18 cellular contexts compared by ENCODE assay signal in genomic region chr12:63006536-63006935, GRCh38.
A peak's percentile ranks its signal among the peaks of the same experiment; 100 is the strongest.
DNase-seq lines count a peak whose midpoint lies in the region; ATAC-seq, FAIRE-seq and TF ChIP-seq lines count a peak whose summit lies in the region.
"Had no signal": no experiment of that assay in that cellular context is flagged by ENCODE, and none has a peak within 500 bp of the region (broad histone marks: within the 10 kb centered on the region; RNA-seq: fewer than 3 reads in every experiment).

No MANE protein-coding gene starts in this region.

- WGBS in HepG2 (ENCODE audit: low lambda C conversion rate), result 22% methylated on average over 4 of the region's 4 CpGs
- WGBS in right lobe of liver (ENCODE audit: insufficient coverage, low coverage, low lambda C conversion rate, missing lambda C conversion rate), result 49% methylated on average over 4 of the region's 4 CpGs
- WGBS in H1 (ENCODE audit: extremely low coverage in 1 of 2, insufficient coverage in 1 of 2, insufficient read length in 1 of 2, insufficient replicate concordance in 2 of 2, low coverage in 1 of 2, low lambda C conversion rate in 2 of 2, missing lambda C conversion rate in 1 of 2), 2 experiments, result 91% methylated on average over 4 of the region's 4 CpGs; no CpG with 5 or more reads in 1 of the 2 experiments

- no peak overlapping the region for H2BK120ac ChIP-seq in H1 (replicated peaks; ENCODE audit: low read depth, low read length)

- H3K4me2 ChIP-seq in HepG2 (ENCODE audit: low read depth, low read length) (no peak overlapping the region), H1 (ENCODE audit: insufficient read depth in 1 of 2, low read depth in 2 of 2, low read length in 2 of 2) (no peak overlapping the region)
- H3K4me2 ChIP-seq: BLaER1 treated with 17β-estradiol and CSF1 and Interleukin-3, amounts not matched to agents 10 nM and 100 nM had no signal

- no TSS peak for BruUV-seq in HepG2 (replicated peaks; lab: Mats Ljungman, UMichigan)

- H3K4me3 Mint-ChIP-seq in mesothelial cell of epicardium, result no peak overlapping the region
- H3K4me3 Mint-ChIP-seq: B cell; CD8-positive, alpha-beta T cell had no signal

- no peak overlapping the region for H4K91ac ChIP-seq in H1 (replicated peaks; ENCODE audit: insufficient read length, low read length)

- H3K9me3 Mint-ChIP-seq in mesothelial cell of epicardium, result no peaks in the 10 kb centered on the region
- H3K9me3 Mint-ChIP-seq: CD8-positive, alpha-beta T cell had no signal

- H2BK5ac ChIP-seq in H1 (ENCODE audit: low read depth, low read length), result no peak overlapping the region

- no peak for FAIRE-seq in HepG2 (lab: Jason Lieb, UNC)
- FAIRE-seq in H1 (lab: Jason Lieb, UNC), result no peak
- FAIRE-seq: GM12878, HTR-8/SVneo had no signal

- TF ChIP-seq RAD21 in HepG2 (CRISPR knock-in tag; IDR thresholded peaks at IDR 0.05), result no peak
- no peak for TF ChIP-seq RAD21 in H1 (IDR thresholded peaks at IDR 0.05 in 1 of 2, conservative IDR thresholded peaks at IDR 0.05 in 1 of 2; ENCODE audit: low read depth in 2 of 2, low read length in 2 of 2)

- H3K4me1 Mint-ChIP-seq in mesothelial cell of epicardium, result peaks cover 34% of the 10 kb centered on the region
- H3K4me1 Mint-ChIP-seq: B cell had no signal

- no peak overlapping the region for H3K9ac ChIP-seq in HepG2 (ENCODE audit: insufficient read depth, low read depth, low read length)
- H3K9ac ChIP-seq in H1 (replicated peaks in 1 of 4; ENCODE audit: extremely low read depth in 1 of 4, low read depth in 3 of 4, low read length in 3 of 4), result no peak overlapping the region
- H3K9ac ChIP-seq: BLaER1 treated with 17β-estradiol and CSF1 and Interleukin-3, amounts not matched to agents 10 nM and 100 nM had no signal

- TF ChIP-seq EP300 in HepG2 (IDR thresholded peaks at IDR 0.05; ENCODE audit: low read depth in 2 of 2, low read length in 2 of 2) (no peak), HepG2 (CRISPR knock-in tag; IDR thresholded peaks at IDR 0.05; ENCODE audit: borderline replicate concordance) (no peak), H1 (IDR thresholded peaks at IDR 0.05; ENCODE audit: borderline replicate concordance in 1 of 2, low read depth in 2 of 2, low read length in 2 of 2) (no peak)

- H2BK15ac ChIP-seq in H1 (ENCODE audit: low read length), result no peak overlapping the region

- no peaks in the 10 kb centered on the region for H3K23me2 ChIP-seq in H1 (ENCODE audit: low read depth, low read length)

- no peak overlapping the region for H3K4me3 ChIP-seq in HepG2 (replicated peaks in 1 of 3; ENCODE audit: insufficient read depth in 1 of 3, low read depth in 2 of 3, low read length in 3 of 3)
- no peak overlapping the region for H3K4me3 ChIP-seq in right lobe of liver
- no peak overlapping the region for H3K4me3 ChIP-seq in H1 (ENCODE audit: extremely low read depth in 1 of 4, insufficient read depth in 2 of 4, low read depth in 3 of 4, low read length in 4 of 4)
- H3K4me3 ChIP-seq: BLaER1 treated with 17β-estradiol and CSF1 and Interleukin-3, amounts not matched to agents 10 nM and 100 nM; GM12878; HAP-1 had no signal

- H3K27me3 ChIP-seq in HepG2 (ENCODE audit: control insufficient read depth in 1 of 2, insufficient read depth in 2 of 2, low read length in 2 of 2), result no peaks in the 10 kb centered on the region; a peak in 1 of 5 replicates
- no peaks in the 10 kb centered on the region for H3K27me3 ChIP-seq in right lobe of liver
- H3K27me3 ChIP-seq in H1 (replicated peaks in 1 of 4; ENCODE audit: control insufficient read depth in 3 of 4, extremely low read depth in 1 of 4, insufficient read depth in 3 of 4, low read length in 3 of 4), result no peaks in the 10 kb centered on the region

- H3K36me3 ChIP-seq in HepG2 (replicated peaks in 1 of 2; ENCODE audit: control insufficient read depth in 1 of 2, insufficient read depth in 2 of 2, low read length in 2 of 2) (no peaks in the 10 kb centered on the region), right lobe of liver (no peaks in the 10 kb centered on the region), H1 (ENCODE audit: control insufficient read depth in 2 of 4, insufficient read depth in 4 of 4, low read length in 3 of 4) (no peaks in the 10 kb centered on the region)
- H3K36me3 ChIP-seq: BLaER1 treated with 17β-estradiol and CSF1 and Interleukin-3, amounts not matched to agents 10 nM and 100 nM; HAP-1 had no signal

- DNase-seq in HepG2 (ENCODE audit: low spot score) (no peak), right lobe of liver (no peak), H1 (ENCODE audit: low read depth in 1 of 2, low spot score in 2 of 2) (no peak), mesothelial cell of epicardium (ENCODE audit: low spot score in 2 of 2, unreplicated experiment in 2 of 2) (no peak)
- DNase-seq in stimulated activated naive CD8-positive, alpha-beta T cell treated with anti-CD3 and anti-CD28 coated beads, Interleukin-15, Interleukin-2, amounts not matched to agents 100 U/mL and 50 U/mL, for 24 hours, result no peak
- DNase-seq: 8988T; CD8-positive, alpha-beta T cell; DMS 273 treated with DMSO at 0.1 percent for 48 hours; DMS53; DND-41; EL had no signal

- no peak overlapping the region for H2AK5ac ChIP-seq in H1 (ENCODE audit: low read depth, low read length)

- ATAC-seq in HepG2 (no peak), right lobe of liver (no peak), GM21576 (IDR thresholded peaks at IDR 0.05; ENCODE audit: unreplicated experiment) (no peak), HG03095 (IDR thresholded peaks at IDR 0.05; ENCODE audit: unreplicated experiment) (no peak)
- no peak for ATAC-seq in stimulated activated naive CD8-positive, alpha-beta T cell treated with anti-CD3 and anti-CD28 coated beads, Interleukin-15, Interleukin-2, amounts not matched to agents 100 U/mL and 50 U/mL, for 24 hours
- ATAC-seq: CD8-positive, alpha-beta T cell; GM12878 had no signal

- TF ChIP-seq CTCF in HepG2 (CRISPR knock-in tag; IDR thresholded peaks at IDR 0.05) (no peak), right lobe of liver (IDR thresholded peaks at IDR 0.05) (no peak), H1 (IDR thresholded peaks at IDR 0.05; ENCODE audit: control extremely low read depth in 1 of 3, insufficient read depth in 1 of 3, low read depth in 1 of 3, low read length in 3 of 3) (no peak), mesothelial cell of epicardium (IDR thresholded peaks at IDR 0.05; ENCODE audit: unreplicated experiment) (no peak)

- peak overlapping the region; percentile 85 for H3K27ac Mint-ChIP-seq in mesothelial cell of epicardium
- H3K27ac Mint-ChIP-seq: B cell; CD8-positive, alpha-beta T cell had no signal

- H2BK20ac ChIP-seq in H1 (ENCODE audit: low read length), result no peak overlapping the region

- intact Hi-C loops in HepG2 (cut with micrococcal nuclease; ENCODE audit: unreplicated experiment) (no loop called here), right lobe of liver (cut with DNase I) (no loop called here)

- H3K4me1 ChIP-seq in HepG2 (ENCODE audit: insufficient read depth, low read length), result no peaks in the 10 kb centered on the region
- H3K4me1 ChIP-seq in right lobe of liver, result no peaks in the 10 kb centered on the region
- H3K4me1 ChIP-seq in H1 (replicated peaks in 1 of 4; ENCODE audit: control insufficient read depth in 3 of 4, insufficient read depth in 4 of 4, low read length in 3 of 4), result no peaks in the 10 kb centered on the region
- H3K4me1 ChIP-seq: BLaER1 treated with 17β-estradiol and CSF1 and Interleukin-3, amounts not matched to agents 10 nM and 100 nM; HAP-1 had no signal

- no peak overlapping the region for H3K18ac ChIP-seq in H1 (ENCODE audit: extremely low read depth, low read length)

- in situ Hi-C loops in HepG2 (cut with HindIII; ENCODE audit: extremely low pct_ligation_motif_present, low pct_unique_long_range_greater_than_20kb), result no loop called here

- H3K23ac ChIP-seq in H1 (ENCODE audit: insufficient read length), result no peak overlapping the region

- H4K20me1 ChIP-seq in HepG2 (ENCODE audit: insufficient read depth, low read length) (no peaks in the 10 kb centered on the region), H1 (replicated peaks in 1 of 2; ENCODE audit: control insufficient read depth in 1 of 2, insufficient read depth in 2 of 2, low read length in 2 of 2) (no peaks in the 10 kb centered on the region)
- H4K20me1 ChIP-seq: BLaER1 treated with 17β-estradiol and CSF1 and Interleukin-3, amounts not matched to agents 10 nM and 100 nM had no signal

- TF ChIP-seq POLR2A in HepG2 (IDR thresholded peaks at IDR 0.05; ENCODE audit: insufficient read depth in 1 of 2, low read depth in 2 of 2, low read length in 2 of 2), result no peak
- TF ChIP-seq POLR2A in right lobe of liver (IDR thresholded peaks at IDR 0.05), result no peak
- no peak for TF ChIP-seq POLR2A in H1 (IDR thresholded peaks at IDR 0.05; ENCODE audit: control extremely low read depth in 1 of 2, low read depth in 2 of 2, low read length in 2 of 2)

- no peaks in the 10 kb centered on the region for H3K27me3 Mint-ChIP-seq in mesothelial cell of epicardium (ENCODE audit: low read depth)
- H3K27me3 Mint-ChIP-seq: B cell had no signal

- no peak overlapping the region for H2BK12ac ChIP-seq in H1 (ENCODE audit: low read depth, low read length)

- CTCF ChIA-PET in HepG2 (lab: Yijun Ruan, JAX; ENCODE audit: low intra/inter-chr PET ratio, low total read pairs) (no interaction called here), H1 (lab: Charles Lee; ENCODE audit: partially characterized antibody) (no interaction called here)

- no peak overlapping the region for H3K27ac ChIP-seq in HepG2 (ENCODE audit: extremely low read length, insufficient read depth, low read length)
- no peak overlapping the region for H3K27ac ChIP-seq in right lobe of liver
- no peak overlapping the region for H3K27ac ChIP-seq in H1 (ENCODE audit: low read depth, low read length)
- H3K27ac ChIP-seq: BLaER1 treated with 17β-estradiol and CSF1 and Interleukin-3, amounts not matched to agents 10 nM and 100 nM had no signal

- POLR2A ChIA-PET in HepG2 (lab: Yijun Ruan, JAX), result no interaction called here
- POLR2A ChIA-PET in H1 (lab: Charles Lee; ENCODE audit: partially characterized antibody), result no interaction called here

- H3K79me1 ChIP-seq in H1 (ENCODE audit: low read depth, low read length), result no peaks in the 10 kb centered on the region

- H3K79me2 ChIP-seq in HepG2 (ENCODE audit: insufficient read depth, low read length) (no peaks in the 10 kb centered on the region), H1 (ENCODE audit: control insufficient read depth in 1 of 2, insufficient read depth in 2 of 2, low read length in 2 of 2) (no peaks in the 10 kb centered on the region)

- H3K4ac ChIP-seq in H1 (replicated peaks; ENCODE audit: insufficient read length, low read depth, low read length), result no peak overlapping the region

- no peak overlapping the region for H3K14ac ChIP-seq in H1 (ENCODE audit: insufficient read length)

- H3K36me3 Mint-ChIP-seq in mesothelial cell of epicardium, result no peaks in the 10 kb centered on the region
- H3K36me3 Mint-ChIP-seq: CD8-positive, alpha-beta T cell had no signal

- H4K8ac ChIP-seq in H1 (ENCODE audit: extremely low read depth, insufficient read depth, low read length), result no peak overlapping the region

- no peak overlapping the region for H3K56ac ChIP-seq in H1 (replicated peaks; ENCODE audit: insufficient read length, low read depth, low read length)

- no peak overlapping the region for H2AFZ ChIP-seq in HepG2 (ENCODE audit: low read length)
- H2AFZ ChIP-seq in H1 (ENCODE audit: low read length), result no peak overlapping the region

- H4K5ac ChIP-seq in H1 (ENCODE audit: insufficient read length, low read depth, low read length), result no peak overlapping the region

- H3K9me3 ChIP-seq in HepG2 (ENCODE audit: low read length), result no peaks in the 10 kb centered on the region
- no peaks in the 10 kb centered on the region for H3K9me3 ChIP-seq in right lobe of liver
- no peaks in the 10 kb centered on the region for H3K9me3 ChIP-seq in H1 (ENCODE audit: insufficient read depth in 2 of 2, low read depth in 1 of 2, low read length in 1 of 2)
- H3K9me3 ChIP-seq: HAP-1 had no signal

Comparison
In these comparisons a context has a peak if more than half of its experiments do, and no peak if none do; other contexts are left out.
1. Of the 41 proteins assayed by ChIP-seq in both HepG2 and H1: peak only in HepG2: none; only in H1: none; in both: CEBPB; in neither: 40.